9 cellular contexts compared by ENCODE assay signal in the genomic region with DNA sequence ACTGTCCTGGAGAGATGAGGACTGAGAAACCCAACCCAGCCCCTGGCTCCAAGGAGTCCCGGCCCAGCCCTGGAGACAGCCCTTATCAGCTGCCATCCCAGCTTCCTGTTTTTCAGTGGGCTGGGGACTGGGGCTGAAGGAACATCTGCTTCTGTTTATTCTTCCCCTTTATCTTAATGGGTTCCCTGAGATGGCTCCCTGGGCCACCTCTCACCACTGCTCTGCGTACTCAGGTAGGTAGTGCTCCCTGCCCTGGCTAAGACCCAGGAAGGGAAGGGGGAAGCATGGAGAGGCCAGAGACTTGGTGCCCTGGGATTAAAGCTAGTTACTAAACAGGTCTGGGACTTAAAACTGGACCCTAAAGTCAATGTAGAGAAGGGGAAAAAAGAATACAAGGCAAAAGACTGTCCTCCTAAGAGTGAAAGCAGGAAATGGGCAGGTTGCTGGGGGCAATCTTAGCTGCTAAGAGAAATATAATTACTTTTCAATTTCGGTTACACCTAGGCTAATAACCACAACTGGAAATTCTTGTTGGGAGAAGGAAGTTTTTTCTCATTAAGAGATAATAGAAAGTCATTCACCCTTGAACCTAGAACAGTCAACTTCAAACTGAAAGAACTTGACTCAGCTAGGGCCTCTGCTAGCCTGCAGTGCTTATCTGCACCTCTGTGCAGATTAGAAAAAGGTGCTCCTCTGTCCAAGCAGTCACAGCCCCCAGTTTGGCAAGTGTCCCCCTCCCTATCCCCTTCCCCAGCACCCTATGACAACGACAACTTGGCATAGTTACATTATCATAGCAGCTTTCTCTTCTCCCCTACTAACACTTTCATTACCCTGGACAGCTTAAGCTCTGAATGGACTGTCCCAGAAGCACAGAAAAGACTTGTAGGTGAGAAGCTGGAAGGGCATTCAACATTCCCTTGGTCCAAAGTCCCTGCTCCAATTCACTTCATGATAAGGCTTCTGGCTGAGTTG.
DNase-seq lines count a peak whose midpoint lies in the region; ATAC-seq and TF ChIP-seq lines count a peak whose summit lies in the region.
"Had no signal": no experiment of that assay in that cellular context is flagged by ENCODE, and none has a peak within 500 bp of the region (broad histone marks: within the 10 kb centered on the region; RNA-seq: fewer than 3 reads in every experiment).

No MANE protein-coding gene starts in this region.

- no peaks in the 10 kb centered on the region for H3K36me3 ChIP-seq in neutrophil

- peak; percentile 52 for ATAC-seq in HG03175 (IDR thresholded peaks at IDR 0.05; ENCODE audit: unreplicated experiment)

- CTCF ChIA-PET in activated CD4-positive, alpha-beta memory T cell treated with anti-CD3 and anti-CD28 coated beads for 36 hours (lab: Charles Lee): interaction anchor here (0.6 to 1.2 kb wide), 5 partner anchors 9 to 84 kb away, joined by 3 to 4 read pairs (median 3); no protein-coding TSS in a partner anchor

- POLR2A ChIA-PET in activated CD4-positive, alpha-beta memory T cell treated with anti-CD3 and anti-CD28 coated beads for 36 hours (lab: Charles Lee): interaction anchor here (1.0 to 1.5 kb wide), 4 partner anchors 10 to 125 kb away, joined by 3 to 4 read pairs (median 4); no protein-coding TSS in a partner anchor

- H3K9me3 Mint-ChIP-seq in activated CD4-positive, alpha-beta memory T cell treated with anti-CD3 and anti-CD28 coated beads for 36 hours: no peaks in the 10 kb centered on the region

- H3K4me3 Mint-ChIP-seq in activated CD4-positive, alpha-beta memory T cell treated with anti-CD3 and anti-CD28 coated beads for 36 hours: no peak overlapping the region

- no peak for TF ChIP-seq CTCF in neutrophil (IDR thresholded peaks at IDR 0.05)

- intact Hi-C loops in activated CD4-positive, alpha-beta memory T cell treated with anti-CD3 and anti-CD28 coated beads for 36 hours (cut with micrococcal nuclease): no loop called here

- peak; percentile 37 for DNase-seq in DMS79 treated with DMSO at 0.1 percent for 48 hours (lab: John Stamatoyannopoulos, UW)
- no peak for DNase-seq in DMS79 (lab: John Stamatoyannopoulos, UW)
- peak; percentile 20 for DNase-seq in activated CD4-positive, alpha-beta memory T cell treated with anti-CD3 and anti-CD28 coated beads for 36 hours
- DNase-seq in KG1 (lab: John Stamatoyannopoulos, UW): no peak
- no peak for DNase-seq in AG20443 (ENCODE audit: low spot score)
- no peak for DNase-seq in NCI-H2227 treated with DMSO at 0.1 percent for 48 hours (lab: John Stamatoyannopoulos, UW)

- H3K27me3 Mint-ChIP-seq in activated CD4-positive, alpha-beta memory T cell treated with anti-CD3 and anti-CD28 coated beads for 36 hours: no peaks in the 10 kb centered on the region

- peak overlapping the region; percentile 90 for H3K27ac ChIP-seq in neutrophil
- H3K27ac ChIP-seq: 22Rv1 had no signal

- peaks cover 14% of the 10 kb centered on the region for H3K4me1 Mint-ChIP-seq in activated CD4-positive, alpha-beta memory T cell treated with anti-CD3 and anti-CD28 coated beads for 36 hours (ENCODE audit: low read depth)

- H3K4me1 ChIP-seq in neutrophil (ENCODE audit: control insufficient read depth in 1 of 2, insufficient read depth in 1 of 2, low read depth in 1 of 2, low read length in 1 of 2): peaks cover 22 to 23% of the 10 kb centered on the region in 2 experiments

- H3K27me3 ChIP-seq in neutrophil: no peaks in the 10 kb centered on the region

- no peaks in the 10 kb centered on the region for H3K36me3 Mint-ChIP-seq in activated CD4-positive, alpha-beta memory T cell treated with anti-CD3 and anti-CD28 coated beads for 36 hours

- H3K4me3 ChIP-seq in neutrophil (ENCODE audit: low read depth in 1 of 2, low read length in 1 of 2): peak overlapping the region; percentile 37 to 47

- no peaks in the 10 kb centered on the region for H3K9me3 ChIP-seq in neutrophil

- peak overlapping the region; percentile 30 for H3K27ac Mint-ChIP-seq in activated CD4-positive, alpha-beta memory T cell treated with anti-CD3 and anti-CD28 coated beads for 36 hours

Comparison
In these comparisons a context has a peak if more than half of its experiments do, and no peak if none do; other contexts are left out.
1. DNase-seq: peak in DMS79 treated with DMSO at 0.1 percent for 48 hours (single experiment) and activated CD4-positive, alpha-beta memory T cell treated with anti-CD3 and anti-CD28 coated beads for 36 hours (single experiment); none in DMS79 (single experiment), KG1 (single experiment), AG20443 (single experiment) and NCI-H2227 treated with DMSO at 0.1 percent for 48 hours (single experiment).